18 cellular contexts compared by ENCODE assay signal in the genomic region with DNA sequence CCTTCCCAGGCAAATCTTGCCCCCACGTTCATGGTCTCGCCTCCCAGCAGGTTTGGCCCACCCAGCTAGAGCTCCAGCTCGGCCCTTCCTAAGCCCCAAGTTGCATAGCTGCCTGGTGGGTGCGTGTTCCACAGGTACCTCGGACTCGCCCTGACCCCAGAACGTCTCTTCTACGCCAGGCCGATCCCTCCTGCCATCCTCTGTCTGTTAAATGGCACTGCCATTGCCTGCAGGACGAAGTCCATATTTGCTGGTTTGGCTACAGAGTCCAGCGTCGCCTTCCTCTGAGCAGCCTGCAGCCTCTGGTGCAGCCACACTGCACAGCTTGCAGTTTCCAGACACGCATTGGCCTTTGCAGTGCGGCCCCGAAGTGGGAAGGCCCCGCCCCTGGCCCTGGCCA.
DNase-seq lines count a peak whose midpoint lies in the region; ATAC-seq, FAIRE-seq and TF ChIP-seq lines count a peak whose summit lies in the region.
"Had no signal": no experiment of that assay in that cellular context is flagged by ENCODE, and none has a peak within 500 bp of the region (broad histone marks: within the 10 kb centered on the region; RNA-seq: fewer than 3 reads in every experiment).

No MANE protein-coding gene starts in this region.

- H3K36me3 Mint-ChIP-seq in T-helper 2 cell treated with Interferon-gamma antibody and Interleukin-4, amounts not matched to agents 5 μg/mL and 100 μg/mL, for 36 hours (ENCODE audit: low read depth): peaks cover 3% of the 10 kb centered on the region
- H3K36me3 Mint-ChIP-seq in nephron progenitor cell (ENCODE audit: low read depth): peaks cover 5% of the 10 kb centered on the region

- H3K4me3 ChIP-seq in HUES64 (ENCODE audit: low read length) (peak overlapping the region; percentile 56; the same call in 1 of the 2 replicates), dorsolateral prefrontal cortex (peak overlapping the region in 15 of 59 donors; percentile 56 to 77 (median 67))

- no peak for ATAC-seq in HG02973 (IDR thresholded peaks at IDR 0.05; ENCODE audit: unreplicated experiment)

- intact Hi-C loops in dorsolateral prefrontal cortex (cut with DNase I): loop anchor here in 1 of 2 donors (10.0 kb wide), 1 partner anchor 231 kb away; no protein-coding TSS in a partner anchor

- H3K27ac Mint-ChIP-seq in T-helper 2 cell treated with Interferon-gamma antibody and Interleukin-4, amounts not matched to agents 5 μg/mL and 100 μg/mL, for 36 hours: no peak overlapping the region
- no peak overlapping the region for H3K27ac Mint-ChIP-seq in nephron progenitor cell

- peak overlapping the region; percentile 64; the same call in 1 of the 2 replicates for H3K9ac ChIP-seq in HUES64 (ENCODE audit: low read depth, low read length)

- H3K27me3 ChIP-seq in HUES64 (ENCODE audit: insufficient read depth, low read length): peaks cover 16% of the 10 kb centered on the region
- H3K27me3 ChIP-seq in dorsolateral prefrontal cortex: no peaks in the 10 kb centered on the region
- H3K27me3 ChIP-seq: upper lobe of right lung had no signal

- H3K27ac ChIP-seq in HUES64 (ENCODE audit: low read depth, low read length) (no peak overlapping the region), dorsolateral prefrontal cortex (peak overlapping the region in 42 of 59 donors; percentile 34 to 94 (median 85))
- H3K27ac ChIP-seq: upper lobe of right lung had no signal

- 87% methylated on average over 16 of the region's 16 CpGs for WGBS in HUES64

- peaks cover 15% of the 10 kb centered on the region for H3K4me1 Mint-ChIP-seq in T-helper 2 cell treated with Interferon-gamma antibody and Interleukin-4, amounts not matched to agents 5 μg/mL and 100 μg/mL, for 36 hours (ENCODE audit: low read depth)
- H3K4me1 Mint-ChIP-seq in nephron progenitor cell: peaks cover 11% of the 10 kb centered on the region

- no peaks in the 10 kb centered on the region for H3K9me3 Mint-ChIP-seq in T-helper 2 cell treated with Interferon-gamma antibody and Interleukin-4, amounts not matched to agents 5 μg/mL and 100 μg/mL, for 36 hours
- H3K9me3 Mint-ChIP-seq in nephron progenitor cell: peaks cover 4% of the 10 kb centered on the region

- peaks cover 14% of the 10 kb centered on the region; the same call in 1 of the 2 replicates for H3K4me1 ChIP-seq in HUES64 (ENCODE audit: insufficient read depth, low read length)

- H3K4me3 Mint-ChIP-seq in T-helper 2 cell treated with Interferon-gamma antibody and Interleukin-4, amounts not matched to agents 5 μg/mL and 100 μg/mL, for 36 hours: peak overlapping the region; percentile 65
- peak overlapping the region; percentile 82 for H3K4me3 Mint-ChIP-seq in nephron progenitor cell

- H3K36me3 ChIP-seq in HUES64 (ENCODE audit: insufficient read depth, low read length): no peaks in the 10 kb centered on the region

- H3K27me3 Mint-ChIP-seq in T-helper 2 cell treated with Interferon-gamma antibody and Interleukin-4, amounts not matched to agents 5 μg/mL and 100 μg/mL, for 36 hours (ENCODE audit: low read depth): peaks cover 7% of the 10 kb centered on the region
- peaks cover 27% of the 10 kb centered on the region for H3K27me3 Mint-ChIP-seq in nephron progenitor cell (ENCODE audit: low read depth, poor library complexity)

- no peaks in the 10 kb centered on the region for H3K9me3 ChIP-seq in HUES64 (ENCODE audit: insufficient read depth, low read depth, low read length)
- H3K9me3 ChIP-seq: upper lobe of right lung had no signal

- no peak for FAIRE-seq in urothelium cell line (lab: Jason Lieb, UNC)
- FAIRE-seq: GM19239 had no signal

- TF ChIP-seq CTCF in dorsolateral prefrontal cortex (IDR thresholded peaks at IDR 0.05 in 54 of 56, conservative IDR thresholded peaks at IDR 0.05 in 2 of 56; ENCODE audit: low read depth in 1 of 56, partially characterized antibody in 56 of 56) (no peak), nephron progenitor cell (IDR thresholded peaks at IDR 0.05) (no peak)

- no peak for DNase-seq in T-helper 2 cell treated with Interferon-gamma antibody and Interleukin-4, amounts not matched to agents 5 μg/mL and 100 μg/mL, for 36 hours (ENCODE audit: low spot score)
- DNase-seq in T-helper 2 cell: no peak
- DNase-seq in dorsolateral prefrontal cortex: no peak
- DNase-seq in nephron progenitor cell: no peak
- DNase-seq in cerebellum (ENCODE audit: low spot score): no peak
- DNase-seq in urothelium cell line (ENCODE audit: low spot score): no peak
- DNase-seq: 8988T; activated CD4-positive, alpha-beta T cell treated with anti-CD3 and anti-CD28 coated beads, Interleukin-2, amount 50 U/mL, for 4 hours; central memory CD4-positive, alpha-beta T cell; COR-L47; erythroblast; GDM1; left cardiac atrium; T1000; upper lobe of right lung had no signal
